Comparison of ENCODE assay signal across 8 cellular contexts in the genomic region with DNA sequence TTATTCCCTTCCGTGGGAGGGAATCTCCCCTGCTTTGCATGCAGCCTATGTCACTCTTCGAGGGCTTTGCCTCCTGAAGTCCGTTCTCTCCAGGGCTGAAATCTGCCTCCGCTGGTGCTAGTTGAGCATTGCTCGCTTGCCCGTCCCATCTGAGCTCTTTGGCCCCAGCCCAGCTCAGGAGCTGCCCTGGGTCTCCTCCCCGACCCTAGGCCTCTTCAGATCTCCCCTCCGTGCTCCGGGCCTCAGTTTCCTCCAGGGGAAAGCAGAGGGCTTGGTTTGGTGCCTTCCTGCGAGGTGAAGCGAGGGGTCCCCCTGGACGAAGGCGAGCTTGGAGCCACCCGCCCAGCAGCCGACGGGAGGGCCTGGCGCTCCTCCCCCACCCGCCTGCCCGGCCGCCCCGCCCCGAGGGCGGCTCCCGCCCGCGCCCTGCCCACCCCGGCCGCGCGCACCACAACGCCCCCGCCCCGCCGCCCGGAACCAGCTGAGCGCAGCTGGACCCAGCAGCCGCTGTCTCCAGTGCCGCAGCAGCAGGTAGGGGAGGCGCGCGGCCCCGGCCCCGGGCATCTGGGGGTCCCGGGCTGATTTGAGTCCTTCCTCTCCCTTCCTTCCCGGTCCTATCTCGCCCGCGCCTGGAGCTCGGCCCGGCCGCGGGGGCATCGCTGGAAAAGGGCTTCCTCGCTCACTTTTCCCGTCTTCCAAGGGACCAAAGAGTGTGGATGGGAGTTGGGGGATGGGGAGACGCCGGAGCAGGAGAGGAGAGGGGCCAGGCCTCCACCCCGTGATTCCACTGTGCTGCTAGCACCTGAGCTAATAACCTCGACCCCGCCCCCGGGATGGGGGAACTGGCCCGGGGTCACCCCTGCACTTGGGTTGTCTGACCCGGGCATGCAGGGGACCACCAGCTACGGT. TPM values are rescaled to one million over a fixed set of nuclear protein-coding genes. Genes with fewer than 3 reads are reported as not detected.
DNase-seq lines count a peak whose midpoint lies in the region; ATAC-seq and TF ChIP-seq lines count a peak whose summit lies in the region.

A gene (plus strand): TSS at position 474 of the 909 bp plus-strand sequence. CDS start 33,810 bp downstream, outside the sequence.

- peak within 1 kb of the TSS; percentile 64 for H3K4me3 ChIP-seq in effector memory CD4-positive, alpha-beta T cell (ENCODE audit: insufficient read depth, low read depth, low read length, poor library complexity, severe bottlenecking)
- peak within 1 kb of the TSS; percentile 62 for H3K4me3 ChIP-seq in lung

- POLR2A ChIA-PET in activated CD8-positive, alpha-beta T cell treated with anti-CD3 and anti-CD28 coated beads for 36 hours (lab: Charles Lee): interaction anchor here (1.1 to 1.2 kb wide), 2 partner anchors 11 to 15 kb away, joined by 3 to 5 read pairs; no protein-coding TSS in a partner anchor

- ATAC-seq in HG02798 (IDR thresholded peaks at IDR 0.05; ENCODE audit: poor library complexity, unreplicated experiment) (peak; percentile 85), lung (ENCODE audit: insufficient read depth, low FRiP score) (peak; percentile 94), HG03565 (IDR thresholded peaks at IDR 0.05; ENCODE audit: unreplicated experiment) (no peak)
- ATAC-seq in activated CD8-positive, alpha-beta T cell treated with anti-CD3 and anti-CD28 coated beads for 36 hours: peak; percentile 86

- no peaks in the 10 kb centered on the region for H3K9me3 Mint-ChIP-seq in activated CD8-positive, alpha-beta T cell treated with anti-CD3 and anti-CD28 coated beads for 36 hours

- H3K4me3 Mint-ChIP-seq in activated CD8-positive, alpha-beta T cell treated with anti-CD3 and anti-CD28 coated beads for 36 hours: peak within 1 kb of the TSS; percentile 50

- DNase-seq in NCI-H2227 (lab: John Stamatoyannopoulos, UW; ENCODE audit: unreplicated experiment) (peak; percentile 62), lung (ENCODE audit: low spot score) (peak; percentile 81)
- peak; percentile 56 for DNase-seq in activated CD8-positive, alpha-beta T cell treated with anti-CD3 and anti-CD28 coated beads for 36 hours
- peak; percentile 5 to 22 (median 13) for DNase-seq in effector memory CD4-positive, alpha-beta T cell
- peak; percentile 21 for DNase-seq in stimulated activated CD8-positive, alpha-beta memory T cell treated with anti-CD3 and anti-CD28 coated beads, Interleukin-12 subunit alpha, Interleukin-12 subunit beta, amount 100 ng/mL, for 24 hours (ENCODE audit: extremely low read depth)

- no peaks in the 10 kb centered on the region for H3K36me3 ChIP-seq in effector memory CD4-positive, alpha-beta T cell (ENCODE audit: control insufficient read depth, insufficient read depth, low read length)
- no peaks in the 10 kb centered on the region for H3K36me3 ChIP-seq in lung (ENCODE audit: control insufficient read depth in 2 of 2, insufficient read depth in 2 of 2, low read length in 2 of 2)

- TF ChIP-seq CTCF in activated CD8-positive, alpha-beta T cell treated with anti-CD3 and anti-CD28 coated beads for 36 hours (IDR thresholded peaks at IDR 0.05): no peak
- TF ChIP-seq CTCF in lung (IDR thresholded peaks at IDR 0.05; ENCODE audit: control extremely low read depth, extremely low read depth): no peak

- intact Hi-C loops in activated CD8-positive, alpha-beta T cell treated with anti-CD3 and anti-CD28 coated beads for 36 hours (cut with micrococcal nuclease): no loop called here

- H3K27me3 ChIP-seq in effector memory CD4-positive, alpha-beta T cell (replicated peaks; ENCODE audit: control insufficient read depth, insufficient read depth, low read length, poor library complexity, severe bottlenecking): peaks cover 2% of the 10 kb centered on the region
- H3K27me3 ChIP-seq in lung (ENCODE audit: control insufficient read depth, insufficient read depth): no peaks in the 10 kb centered on the region

- WGBS in lung, 2 donors: 1 to 3% methylated on average over 55 to 64 of the region's 64 CpGs

- CTCF ChIA-PET in activated CD8-positive, alpha-beta T cell treated with anti-CD3 and anti-CD28 coated beads for 36 hours (lab: Charles Lee): interaction anchor here (0.9 to 4.0 kb wide), 8 partner anchors 10 to 831 kb away, joined by 3 to 24 read pairs (median 4); no protein-coding TSS in a partner anchor

- no peak within 1 kb of the TSS for H3K27ac Mint-ChIP-seq in activated CD8-positive, alpha-beta T cell treated with anti-CD3 and anti-CD28 coated beads for 36 hours

- peaks cover 13% of the 10 kb centered on the region for H3K4me1 Mint-ChIP-seq in activated CD8-positive, alpha-beta T cell treated with anti-CD3 and anti-CD28 coated beads for 36 hours (ENCODE audit: low read depth)

- peaks cover 10% of the 10 kb centered on the region for H3K4me1 ChIP-seq in effector memory CD4-positive, alpha-beta T cell (ENCODE audit: control insufficient read depth, insufficient read depth, low read length, poor library complexity, severe bottlenecking)
- H3K4me1 ChIP-seq in lung (ENCODE audit: control insufficient read depth in 2 of 2, insufficient read depth in 2 of 2, low read length in 2 of 2): peaks cover 10 to 15% of the 10 kb centered on the region in 2 donors

- no peaks in the 10 kb centered on the region for H3K9me3 ChIP-seq in effector memory CD4-positive, alpha-beta T cell (ENCODE audit: control insufficient read depth, low read length)
- peaks cover 0 to 2% of the 10 kb centered on the region in 2 donors for H3K9me3 ChIP-seq in lung (ENCODE audit: control insufficient read depth in 2 of 2, insufficient read depth in 1 of 2, low read length in 1 of 2)

- TF ChIP-seq POLR2A in GM15510 (IDR thresholded peaks at IDR 0.05; ENCODE audit: borderline replicate concordance, extremely low read depth, insufficient read length): peak; percentile 15

- peaks cover 13% of the 10 kb centered on the region for H3K27me3 Mint-ChIP-seq in activated CD8-positive, alpha-beta T cell treated with anti-CD3 and anti-CD28 coated beads for 36 hours

- no peak within 1 kb of the TSS for H3K27ac ChIP-seq in effector memory CD4-positive, alpha-beta T cell (ENCODE audit: insufficient read depth, low read length, poor library complexity, severe bottlenecking)
- peak within 1 kb of the TSS; percentile 69 to 91 for H3K27ac ChIP-seq in lung (ENCODE audit: low read depth in 1 of 2, low read length in 1 of 2)

- no peaks in the 10 kb centered on the region for H3K36me3 Mint-ChIP-seq in activated CD8-positive, alpha-beta T cell treated with anti-CD3 and anti-CD28 coated beads for 36 hours (ENCODE audit: low read depth)

RNA-seq across cellular contexts. Expression of the gene that starts here (rescaled TPM):
- 1 to 10 TPM; 1.9 to 2.2 TPM for total RNA-seq in activated CD8-positive, alpha-beta T cell treated with anti-CD3 and anti-CD28 coated beads for 36 hours
- total RNA-seq in lung: 100 to 1,000 TPM; 133 to 468 TPM
- 100 to 1,000 TPM; 201 to 265 TPM for polyA plus RNA-seq in lung

Comparison
In these comparisons a context has a peak if more than half of its experiments do, and no peak if none do; other contexts are left out.
1. RNA of the gene that starts here (total RNA-seq): 133 to 468 TPM in lung; 1.9 to 2.2 TPM in activated CD8-positive, alpha-beta T cell treated with anti-CD3 and anti-CD28 coated beads for 36 hours; every median in the first group is over 10 times any median in the second.
2. DNase-seq: peak in every context shown above with its lines; median percentile 81 in lung; 62 in NCI-H2227; 56 in activated CD8-positive, alpha-beta T cell treated with anti-CD3 and anti-CD28 coated beads for 36 hours; 21 in stimulated activated CD8-positive, alpha-beta memory T cell treated with anti-CD3 and anti-CD28 coated beads, Interleukin-12 subunit alpha, Interleukin-12 subunit beta, amount 100 ng/mL, for 24 hours; 13 in effector memory CD4-positive, alpha-beta T cell.